8 cellular contexts compared by ENCODE assay signal in genomic region chr21:44337941-44338895, GRCh38. TPM values are rescaled to one million over a fixed set of nuclear protein-coding genes. Genes with fewer than 3 reads are reported as not detected.
DNase-seq lines count a peak whose midpoint lies in the region; ATAC-seq and TF ChIP-seq lines count a peak whose summit lies in the region.

No MANE protein-coding gene starts in this region.

- peak overlapping the region; percentile 93 for H2AK9ac ChIP-seq in IMR-90 (replicated peaks; ENCODE audit: low read depth, low read length, poor library complexity)

- peak overlapping the region; percentile 92 for H2AFZ ChIP-seq in IMR-90 (replicated peaks; ENCODE audit: low read length, poor library complexity)

- peak; percentile 31 for TF ChIP-seq RAD21 in IMR-90 (IDR thresholded peaks at IDR 0.05; ENCODE audit: low read length)

- intact Hi-C loops in IMR-90 (cut with micrococcal nuclease): loop anchor here (10.0 kb wide), 1 partner anchor 147 kb away; no protein-coding TSS in a partner anchor

- H3K4me3 Mint-ChIP-seq in immature natural killer cell: peak overlapping the region; percentile 57 to 74 (median 72)

- H3K18ac ChIP-seq in IMR-90 (ENCODE audit: low read depth, low read length): peak overlapping the region; percentile 61; the same call in 1 of the 2 replicates

- 0 out of 3 replicates have a peak overlapping the region, but pooled peaks have one; percentile 80 for H2BK15ac ChIP-seq in IMR-90 (ENCODE audit: low read depth, low read length)

- CTCF ChIA-PET in IMR-90 (lab: Yijun Ruan, JAX): no interaction called here

- H2AK5ac ChIP-seq in IMR-90 (ENCODE audit: low read depth, low read length): peak overlapping the region; percentile 80

- H3K9me3 ChIP-seq in IMR-90 (ENCODE audit: control insufficient read depth, insufficient read depth, low read length) (no peaks in the 10 kb centered on the region), SJCRH30 (replicated peaks) (no peaks in the 10 kb centered on the region), skeletal muscle satellite cell (replicated peaks; ENCODE audit: low read length) (no peaks in the 10 kb centered on the region)

- H4K91ac ChIP-seq in IMR-90 (ENCODE audit: insufficient read depth, low read depth, low read length): peak overlapping the region; percentile 32; the same call in 1 of the 2 replicates

- peaks cover 9% of the 10 kb centered on the region for H3K9me1 ChIP-seq in IMR-90 (ENCODE audit: insufficient read depth, low read length)

- no peak for TF ChIP-seq POLR2A in IMR-90 (IDR thresholded peaks at IDR 0.05; ENCODE audit: low read depth, low read length)

- H3K14ac ChIP-seq in IMR-90 (replicated peaks; ENCODE audit: low read depth, low read length): peak overlapping the region; percentile 60

- H3K4me1 ChIP-seq in IMR-90 (ENCODE audit: control insufficient read depth, insufficient read depth, low read length) (peaks cover 6% of the 10 kb centered on the region), SJCRH30 (peaks cover 3% of the 10 kb centered on the region; the same call in 1 of the 2 replicates), skeletal muscle satellite cell (ENCODE audit: control insufficient read depth, insufficient read depth, low read length) (peaks cover 11% of the 10 kb centered on the region)

- peak overlapping the region in 1 of 2 experiments; percentile 53; a peak in 2 of 4 replicates for H4K8ac ChIP-seq in IMR-90 (ENCODE audit: low read depth in 2 of 2, low read length in 2 of 2)

- peak overlapping the region; percentile 84; the same call in 1 of the 2 replicates for H4K5ac ChIP-seq in IMR-90 (ENCODE audit: low read depth, low read length)

- H2BK20ac ChIP-seq in IMR-90 (ENCODE audit: low read depth, low read length): no peak overlapping the region

- peak overlapping the region; percentile 52 for H3K4me3 ChIP-seq in IMR-90 (ENCODE audit: insufficient read depth, low read depth, low read length)
- H3K4me3 ChIP-seq in SJCRH30: peak overlapping the region; percentile 49
- peak overlapping the region; percentile 68 for H3K4me3 ChIP-seq in skeletal muscle satellite cell (ENCODE audit: low read length)

- POLR2A ChIA-PET in IMR-90 (lab: Charles Lee; ENCODE audit: unreplicated experiment): interaction anchor here (0.7 kb wide), 1 partner anchor 271 kb away, joined by 4 read pairs; no protein-coding TSS in a partner anchor

- H3K27ac ChIP-seq in IMR-90 (ENCODE audit: insufficient read depth, low read length): peak overlapping the region; percentile 82; the same call in 1 of the 2 replicates
- H3K27ac ChIP-seq in SJCRH30: no peak overlapping the region

- peaks cover 8% of the 10 kb centered on the region; the same call in 1 of the 2 replicates for H3K36me3 ChIP-seq in IMR-90 (ENCODE audit: control insufficient read depth, insufficient read depth, low read length)
- no peaks in the 10 kb centered on the region for H3K36me3 ChIP-seq in SJCRH30
- peaks cover 11% of the 10 kb centered on the region for H3K36me3 ChIP-seq in skeletal muscle satellite cell (ENCODE audit: insufficient read depth, low read length)

- DNase-seq in DMS153 (lab: John Stamatoyannopoulos, UW) (peak; percentile 65), IMR-90 (peak; percentile 47), SJCRH30 (peak; percentile 53 to 67), cerebellum (ENCODE audit: low spot score) (peak; percentile 72), immature natural killer cell (peak in 2 of 3 donors; percentile 32 to 38)

- H3K56ac ChIP-seq in IMR-90 (ENCODE audit: extremely low read depth, insufficient read depth, low read length): no peak overlapping the region

- peaks cover 23 to 32% of the 10 kb centered on the region in 2 donors for H3K4me1 Mint-ChIP-seq in immature natural killer cell

- peak; percentile 28; the same call in 1 of the 2 replicates for TF ChIP-seq CTCF in IMR-90 (conservative IDR thresholded peaks at IDR 0.05; ENCODE audit: low read depth, low read length)

- peak overlapping the region; percentile 29 for H2BK5ac ChIP-seq in IMR-90 (ENCODE audit: low read depth, low read length, poor library complexity, severe bottlenecking)

- H3K27ac Mint-ChIP-seq in immature natural killer cell: peak overlapping the region; percentile 59 to 94 (median 80)

- ATAC-seq in IMR-90 (ENCODE audit: low read depth) (peak; percentile 27), GM18517 (IDR thresholded peaks at IDR 0.05; ENCODE audit: unreplicated experiment) (no peak), GM21381 (IDR thresholded peaks at IDR 0.05; ENCODE audit: unreplicated experiment) (no peak)

- H3K79me1 ChIP-seq in IMR-90 (ENCODE audit: low read depth in 1 of 2, low read length in 2 of 2): peaks cover 0 to 8% of the 10 kb centered on the region in 2 experiments; a peak in 1 of 4 replicates

- H3K27me3 ChIP-seq in IMR-90 (ENCODE audit: control insufficient read depth, insufficient read depth, low read length) (no peaks in the 10 kb centered on the region), SJCRH30 (no peaks in the 10 kb centered on the region), skeletal muscle satellite cell (ENCODE audit: control insufficient read depth, insufficient read depth, low read length) (no peaks in the 10 kb centered on the region)

- peaks cover 9 to 16% (median 12%) of the 10 kb centered on the region in 3 donors for H3K27me3 Mint-ChIP-seq in immature natural killer cell (ENCODE audit: low read depth in 3 of 3)

- H3K36me3 Mint-ChIP-seq in immature natural killer cell: peaks cover 0 to 10% (median 0%) of the 10 kb centered on the region in 3 donors

- peak overlapping the region; percentile 19; the same call in 1 of the 2 replicates for H3K4ac ChIP-seq in IMR-90 (ENCODE audit: low read depth, low read length)

- dilution Hi-C loops in IMR-90 (cut with HindIII; ENCODE audit: low sequenced_read_pairs, unreplicated experiment): no loop called here

- H3K23ac ChIP-seq in IMR-90 (ENCODE audit: low read depth, low read length): peak overlapping the region; percentile 68; the same call in 1 of the 2 replicates

- WGBS in IMR-90 (ENCODE audit: extremely low coverage in 2 of 2, insufficient read length in 1 of 2), 2 experiments: 7% methylated on average over 10 of the region's 47 CpGs; no CpG with 5 or more reads in 1 of the 2 experiments

- H2BK120ac ChIP-seq in IMR-90 (ENCODE audit: low read depth, low read length): no peak overlapping the region

- peaks cover 6% of the 10 kb centered on the region; the same call in 1 of the 2 replicates for H4K20me1 ChIP-seq in IMR-90 (ENCODE audit: insufficient read depth, low read length)

- H3K4me2 ChIP-seq in IMR-90 (ENCODE audit: low read depth, low read length) (peak overlapping the region; percentile 100), skeletal muscle satellite cell (ENCODE audit: low read length) (peak overlapping the region; percentile 87)

- in situ Hi-C loops in IMR-90 (cut with MboI; ENCODE audit: low sequenced_read_pairs): no loop called here

- H3K9ac ChIP-seq in IMR-90 (ENCODE audit: low read depth, low read length) (peak overlapping the region; percentile 78), skeletal muscle satellite cell (ENCODE audit: low read depth, low read length) (peak overlapping the region; percentile 53)

- no TSS peak for BruUV-seq in IMR-90 (replicated peaks; lab: Mats Ljungman, UMichigan)

- H3K9me3 Mint-ChIP-seq in immature natural killer cell: no peaks in the 10 kb centered on the region

TF ChIP-seq in IMR-90, 13 proteins besides CTCF, POLR2A, EP300 and RAD21 (continues in another document):
- no peak for TF ChIP-seq NFE2L2 (IDR thresholded peaks at IDR 0.05; ENCODE audit: low read depth, low read length)
- no peak for TF ChIP-seq CHD1 (IDR thresholded peaks at IDR 0.05; ENCODE audit: low read depth, low read length)
- TF ChIP-seq RCOR1 (IDR thresholded peaks at IDR 0.05; ENCODE audit: insufficient replicate concordance, low read length): no peak
- TF ChIP-seq CEBPB (IDR thresholded peaks at IDR 0.05; ENCODE audit: low read depth, low read length): no peak
- no peak for TF ChIP-seq FOS (IDR thresholded peaks at IDR 0.05; ENCODE audit: low read depth, low read length)

RNA-seq across cellular contexts. Expression of gene CFAP410, which starts 1.0 kb away (rescaled TPM):
- total RNA-seq in IMR-90 (2012; rRNA removed) (3.3 and 3.8 TPM in 2 replicates), cerebellum (9.3 TPM)
- polyA plus RNA-seq in IMR-90 (2012; rRNA removed) (10.3 and 12.4 TPM in 2 replicates), immature natural killer cell (10 to 100 TPM; 30.0 to 36.4 (median 31.6) TPM)
- 18.3 and 20.2 TPM in 2 replicates for polyA plus RNA-seq in IMR-90 (2012; cell fraction: cytosol; rRNA removed)
- 43.6 and 107 TPM in 2 replicates for polyA plus RNA-seq in IMR-90 (2012; cell fraction: nucleus; rRNA removed; ENCODE audit: low replicate concordance)
- total RNA-seq in SJCRH30 (2014; rRNA removed; shearing (Covaris generic)): 7.5 and 8.2 TPM in 2 replicates
- 5.1 and 8.5 TPM in 2 replicates for total RNA-seq in skeletal muscle satellite cell (2012; rRNA removed)

RNA-seq across cellular contexts. Expression of gene TRPM2, which starts 15.2 kb away (rescaled TPM):
- total RNA-seq in IMR-90 (2012; rRNA removed): not detected in 2 replicates
- not detected in 2 replicates for polyA plus RNA-seq in IMR-90 (2012; rRNA removed)
- not detected in 2 replicates for polyA plus RNA-seq in IMR-90 (2012; cell fraction: cytosol; rRNA removed)
- polyA plus RNA-seq in IMR-90 (2012; cell fraction: nucleus; rRNA removed; ENCODE audit: low replicate concordance): 0.05 TPM in 1 of 2 replicates, not detected in the other
- total RNA-seq in SJCRH30 (2014; rRNA removed; shearing (Covaris generic)): 0.61 and 0.87 TPM in 2 replicates
- total RNA-seq in cerebellum: 4.0 TPM
- polyA plus RNA-seq in immature natural killer cell: 10 to 100 TPM in 1 of 3 donors, 1 to 10 TPM in 2; 3.0 to 11.1 (median 4.4) TPM
- not detected in 2 replicates for total RNA-seq in skeletal muscle satellite cell (2012; rRNA removed)

RNA-seq across cellular contexts. Expression of gene PFKL, which starts 38.4 kb away (rescaled TPM):
- total RNA-seq in IMR-90 (2012; rRNA removed) (100 and 103 TPM in 2 replicates), cerebellum (77.6 TPM)
- polyA plus RNA-seq in IMR-90 (2012; rRNA removed) (126 and 131 TPM in 2 replicates), immature natural killer cell (10 to 100 TPM; 57.9 to 88.8 (median 84.6) TPM)
- polyA plus RNA-seq in IMR-90 (2012; cell fraction: cytosol; rRNA removed): 121 and 205 TPM in 2 replicates
- 315 and 685 TPM in 2 replicates for polyA plus RNA-seq in IMR-90 (2012; cell fraction: nucleus; rRNA removed; ENCODE audit: low replicate concordance)
- 49.8 and 50.7 TPM in 2 replicates for total RNA-seq in SJCRH30 (2014; rRNA removed; shearing (Covaris generic))
- total RNA-seq in skeletal muscle satellite cell (2012; rRNA removed): 154 and 193 TPM in 2 replicates

RNA-seq across cellular contexts. Expression of gene AIRE, which starts 52.5 kb away (rescaled TPM):
- total RNA-seq in IMR-90 (2012; rRNA removed) (not detected in 2 replicates), cerebellum (0.09 TPM)
- polyA plus RNA-seq in IMR-90 (2012; rRNA removed) (0.03 and 0.05 TPM in 2 replicates), immature natural killer cell (not detected)
- polyA plus RNA-seq in IMR-90 (2012; cell fraction: cytosol; rRNA removed): not detected in 2 replicates
- polyA plus RNA-seq in IMR-90 (2012; cell fraction: nucleus; rRNA removed; ENCODE audit: low replicate concordance): 0.54 and 0.91 TPM in 2 replicates
- total RNA-seq in SJCRH30 (2014; rRNA removed; shearing (Covaris generic)): 0.10 TPM in 1 of 2 replicates, not detected in the other
- total RNA-seq in skeletal muscle satellite cell (2012; rRNA removed): 0.22 TPM in 1 of 2 replicates, not detected in the other
